Comparison of ENCODE assay signal across 1 cellular context in the genomic region with DNA sequence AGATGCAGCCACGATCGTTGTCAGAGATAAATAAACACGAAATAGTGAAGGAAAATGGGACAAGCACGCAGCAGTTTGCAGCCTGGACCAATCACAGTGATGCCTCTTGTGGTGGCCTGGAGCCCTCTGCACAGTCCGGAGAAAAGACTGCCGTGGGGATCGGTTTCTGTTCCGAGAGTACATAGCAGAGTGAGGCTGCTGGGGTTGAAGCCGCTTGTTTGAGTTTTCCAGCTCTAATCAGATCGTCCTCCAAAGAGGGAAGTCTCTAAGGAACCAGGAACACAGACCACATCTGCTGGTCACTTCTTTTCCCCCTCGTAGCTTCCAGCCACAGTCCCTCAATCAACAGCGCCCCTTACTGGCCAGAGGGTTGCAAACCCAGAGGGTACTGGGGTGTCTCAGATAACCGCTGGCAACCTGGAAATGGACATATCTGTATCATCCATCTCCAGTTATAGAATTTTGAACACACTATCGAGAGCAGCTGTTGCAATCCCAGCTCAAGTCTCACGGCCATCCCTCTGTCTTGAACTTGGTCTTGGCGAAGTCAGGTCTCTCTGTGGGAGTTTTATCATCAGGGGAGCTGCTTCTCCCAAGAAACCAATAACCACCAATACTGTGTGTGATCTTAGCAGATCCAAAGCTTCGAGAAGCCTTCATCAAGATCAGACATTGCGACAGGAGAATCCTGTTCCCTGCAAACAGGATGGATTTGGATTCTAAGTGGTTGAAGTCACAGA.
A peak's percentile ranks its signal among the peaks of the same experiment; 100 is the strongest.
TF ChIP-seq lines count a peak whose summit lies in the region.

No MANE protein-coding gene starts in this region.

TF ChIP-seq in K562, 482 proteins besides CTCF, POLR2A, EP300 and RAD21 (continued from another document and continues in another):
- TF ChIP-seq, protein P1, sequence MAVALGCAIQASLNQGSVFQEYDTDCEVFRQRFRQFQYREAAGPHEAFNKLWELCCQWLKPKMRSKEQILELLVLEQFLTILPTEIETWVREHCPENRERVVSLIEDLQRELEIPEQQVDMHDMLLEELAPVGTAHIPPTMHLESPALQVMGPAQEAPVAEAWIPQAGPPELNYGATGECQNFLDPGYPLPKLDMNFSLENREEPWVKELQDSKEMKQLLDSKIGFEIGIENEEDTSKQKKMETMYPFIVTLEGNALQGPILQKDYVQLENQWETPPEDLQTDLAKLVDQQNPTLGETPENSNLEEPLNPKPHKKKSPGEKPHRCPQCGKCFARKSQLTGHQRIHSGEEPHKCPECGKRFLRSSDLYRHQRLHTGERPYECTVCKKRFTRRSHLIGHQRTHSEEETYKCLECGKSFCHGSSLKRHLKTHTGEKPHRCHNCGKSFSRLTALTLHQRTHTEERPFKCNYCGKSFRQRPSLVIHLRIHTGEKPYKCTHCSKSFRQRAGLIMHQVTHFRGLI (CRISPR knock-in tag; IDR thresholded peaks at IDR 0.05) = no peak
- TF ChIP-seq ATF1 (CRISPR knock-in tag; IDR thresholded peaks at IDR 0.05) (no peak), ATF1 (tag; IDR thresholded peaks at IDR 0.05) (peak; percentile 25; the same call in 1 of the 2 replicates), ZC3H11A (IDR thresholded peaks at IDR 0.05; ENCODE audit: low read depth, low read length) (no peak), GATA2 (CRISPR knock-in tag; IDR thresholded peaks at IDR 0.05) (0 out of 2 replicates have a peak, but pooled peaks have one; percentile 36), MEF2D (tag; conservative IDR thresholded peaks at IDR 0.05; ENCODE audit: low read depth) (no peak), DPF2 (IDR thresholded peaks at IDR 0.05) (no peak), SUPT5H (IDR thresholded peaks at IDR 0.05) (no peak), ZBTB7A (IDR thresholded peaks at IDR 0.05; ENCODE audit: borderline replicate concordance, control insufficient read depth, low read depth, low read length) (peak; percentile 24; the same call in 1 of the 2 replicates), CC2D1A (IDR thresholded peaks at IDR 0.05) (peak; percentile 60), CAMTA2 (CRISPR knock-in tag; conservative IDR thresholded peaks at IDR 0.05) (no peak), TAL1 (IDR thresholded peaks at IDR 0.05) (no peak), STAG1 (CRISPR knock-in tag; IDR thresholded peaks at IDR 0.05; ENCODE audit: borderline replicate concordance) (peak; percentile 68; the same call in 1 of the 2 replicates), SPI1 (IDR thresholded peaks at IDR 0.05; ENCODE audit: borderline replicate concordance, low read depth, low read length) (peak; percentile 41; the same call in 1 of the 2 replicates), SLC30A9 (CRISPR knock-in tag; IDR thresholded peaks at IDR 0.05) (no peak), SP2 (IDR thresholded peaks at IDR 0.05; ENCODE audit: extremely low read depth, low read depth, low read length, poor library complexity, severe bottlenecking) (no peak), ZNF384 (IDR thresholded peaks at IDR 0.05; ENCODE audit: low read depth, low read length) (no peak), ARHGAP35 (IDR thresholded peaks at IDR 0.05; ENCODE audit: partially characterized antibody) (no peak), DNMT1 (IDR thresholded peaks at IDR 0.05) (no peak), HMG20B (CRISPR knock-in tag; IDR thresholded peaks at IDR 0.05) (no peak), CSDE1 (IDR thresholded peaks at IDR 0.05) (no peak), ZNF444 (CRISPR knock-in tag; IDR thresholded peaks at IDR 0.05) (no peak), SREBF1 (IDR thresholded peaks at IDR 0.05; ENCODE audit: borderline replicate concordance, low read depth, low read length) (no peak), ZNF143 (CRISPR knock-in tag; IDR thresholded peaks at IDR 0.05) (no peak), ZNF347 (CRISPR knock-in tag; IDR thresholded peaks at IDR 0.05; ENCODE audit: low read depth) (no peak), ZNF507 (tag; conservative IDR thresholded peaks at IDR 0.05) (no peak), TARDBP (IDR thresholded peaks at IDR 0.05) (no peak), MCM3 (IDR thresholded peaks at IDR 0.05) (no peak), BCOR (IDR thresholded peaks at IDR 0.05) (no peak), SP1 (CRISPR knock-in tag; IDR thresholded peaks at IDR 0.05) (no peak), ZC3H4 (CRISPR knock-in tag; IDR thresholded peaks at IDR 0.05; ENCODE audit: borderline replicate concordance) (no peak), RBM15 (IDR thresholded peaks at IDR 0.05; ENCODE audit: insufficient read depth, low read length) (no peak)
- TF ChIP-seq, protein P2, sequence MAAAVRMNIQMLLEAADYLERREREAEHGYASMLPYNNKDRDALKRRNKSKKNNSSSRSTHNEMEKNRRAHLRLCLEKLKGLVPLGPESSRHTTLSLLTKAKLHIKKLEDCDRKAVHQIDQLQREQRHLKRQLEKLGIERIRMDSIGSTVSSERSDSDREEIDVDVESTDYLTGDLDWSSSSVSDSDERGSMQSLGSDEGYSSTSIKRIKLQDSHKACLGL (CRISPR knock-in tag; IDR thresholded peaks at IDR 0.05; ENCODE audit: borderline replicate concordance, poor library complexity, severe bottlenecking) = no peak
- TF ChIP-seq, protein P3, sequence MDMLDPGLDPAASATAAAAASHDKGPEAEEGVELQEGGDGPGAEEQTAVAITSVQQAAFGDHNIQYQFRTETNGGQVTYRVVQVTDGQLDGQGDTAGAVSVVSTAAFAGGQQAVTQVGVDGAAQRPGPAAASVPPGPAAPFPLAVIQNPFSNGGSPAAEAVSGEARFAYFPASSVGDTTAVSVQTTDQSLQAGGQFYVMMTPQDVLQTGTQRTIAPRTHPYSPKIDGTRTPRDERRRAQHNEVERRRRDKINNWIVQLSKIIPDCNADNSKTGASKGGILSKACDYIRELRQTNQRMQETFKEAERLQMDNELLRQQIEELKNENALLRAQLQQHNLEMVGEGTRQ (CRISPR knock-in tag; IDR thresholded peaks at IDR 0.05) = no peak
- TF ChIP-seq, protein P4, sequence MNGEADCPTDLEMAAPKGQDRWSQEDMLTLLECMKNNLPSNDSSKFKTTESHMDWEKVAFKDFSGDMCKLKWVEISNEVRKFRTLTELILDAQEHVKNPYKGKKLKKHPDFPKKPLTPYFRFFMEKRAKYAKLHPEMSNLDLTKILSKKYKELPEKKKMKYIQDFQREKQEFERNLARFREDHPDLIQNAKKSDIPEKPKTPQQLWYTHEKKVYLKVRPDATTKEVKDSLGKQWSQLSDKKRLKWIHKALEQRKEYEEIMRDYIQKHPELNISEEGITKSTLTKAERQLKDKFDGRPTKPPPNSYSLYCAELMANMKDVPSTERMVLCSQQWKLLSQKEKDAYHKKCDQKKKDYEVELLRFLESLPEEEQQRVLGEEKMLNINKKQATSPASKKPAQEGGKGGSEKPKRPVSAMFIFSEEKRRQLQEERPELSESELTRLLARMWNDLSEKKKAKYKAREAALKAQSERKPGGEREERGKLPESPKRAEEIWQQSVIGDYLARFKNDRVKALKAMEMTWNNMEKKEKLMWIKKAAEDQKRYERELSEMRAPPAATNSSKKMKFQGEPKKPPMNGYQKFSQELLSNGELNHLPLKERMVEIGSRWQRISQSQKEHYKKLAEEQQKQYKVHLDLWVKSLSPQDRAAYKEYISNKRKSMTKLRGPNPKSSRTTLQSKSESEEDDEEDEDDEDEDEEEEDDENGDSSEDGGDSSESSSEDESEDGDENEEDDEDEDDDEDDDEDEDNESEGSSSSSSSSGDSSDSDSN (IDR thresholded peaks at IDR 0.05; ENCODE audit: borderline replicate concordance in 1 of 2, low read depth in 2 of 2, low read length in 2 of 2) = no peak
- TF ChIP-seq, protein P5, sequence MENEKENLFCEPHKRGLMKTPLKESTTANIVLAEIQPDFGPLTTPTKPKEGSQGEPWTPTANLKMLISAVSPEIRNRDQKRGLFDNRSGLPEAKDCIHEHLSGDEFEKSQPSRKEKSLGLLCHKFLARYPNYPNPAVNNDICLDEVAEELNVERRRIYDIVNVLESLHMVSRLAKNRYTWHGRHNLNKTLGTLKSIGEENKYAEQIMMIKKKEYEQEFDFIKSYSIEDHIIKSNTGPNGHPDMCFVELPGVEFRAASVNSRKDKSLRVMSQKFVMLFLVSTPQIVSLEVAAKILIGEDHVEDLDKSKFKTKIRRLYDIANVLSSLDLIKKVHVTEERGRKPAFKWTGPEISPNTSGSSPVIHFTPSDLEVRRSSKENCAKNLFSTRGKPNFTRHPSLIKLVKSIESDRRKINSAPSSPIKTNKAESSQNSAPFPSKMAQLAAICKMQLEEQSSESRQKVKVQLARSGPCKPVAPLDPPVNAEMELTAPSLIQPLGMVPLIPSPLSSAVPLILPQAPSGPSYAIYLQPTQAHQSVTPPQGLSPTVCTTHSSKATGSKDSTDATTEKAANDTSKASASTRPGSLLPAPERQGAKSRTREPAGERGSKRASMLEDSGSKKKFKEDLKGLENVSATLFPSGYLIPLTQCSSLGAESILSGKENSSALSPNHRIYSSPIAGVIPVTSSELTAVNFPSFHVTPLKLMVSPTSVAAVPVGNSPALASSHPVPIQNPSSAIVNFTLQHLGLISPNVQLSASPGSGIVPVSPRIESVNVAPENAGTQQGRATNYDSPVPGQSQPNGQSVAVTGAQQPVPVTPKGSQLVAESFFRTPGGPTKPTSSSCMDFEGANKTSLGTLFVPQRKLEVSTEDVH (IDR thresholded peaks at IDR 0.05; ENCODE audit: low read depth, partially characterized antibody) = no peak
- TF ChIP-seq, protein P6, sequence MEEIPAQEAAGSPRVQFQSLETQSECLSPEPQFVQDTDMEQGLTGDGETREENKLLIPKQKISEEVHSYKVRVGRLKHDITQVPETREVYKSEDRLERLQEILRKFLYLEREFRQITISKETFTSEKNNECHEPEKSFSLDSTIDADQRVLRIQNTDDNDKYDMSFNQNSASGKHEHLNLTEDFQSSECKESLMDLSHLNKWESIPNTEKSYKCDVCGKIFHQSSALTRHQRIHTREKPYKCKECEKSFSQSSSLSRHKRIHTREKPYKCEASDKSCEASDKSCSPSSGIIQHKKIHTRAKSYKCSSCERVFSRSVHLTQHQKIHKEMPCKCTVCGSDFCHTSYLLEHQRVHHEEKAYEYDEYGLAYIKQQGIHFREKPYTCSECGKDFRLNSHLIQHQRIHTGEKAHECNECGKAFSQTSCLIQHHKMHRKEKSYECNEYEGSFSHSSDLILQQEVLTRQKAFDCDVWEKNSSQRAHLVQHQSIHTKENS (CRISPR knock-in tag; IDR thresholded peaks at IDR 0.05) = no peak
- TF ChIP-seq, protein P7, sequence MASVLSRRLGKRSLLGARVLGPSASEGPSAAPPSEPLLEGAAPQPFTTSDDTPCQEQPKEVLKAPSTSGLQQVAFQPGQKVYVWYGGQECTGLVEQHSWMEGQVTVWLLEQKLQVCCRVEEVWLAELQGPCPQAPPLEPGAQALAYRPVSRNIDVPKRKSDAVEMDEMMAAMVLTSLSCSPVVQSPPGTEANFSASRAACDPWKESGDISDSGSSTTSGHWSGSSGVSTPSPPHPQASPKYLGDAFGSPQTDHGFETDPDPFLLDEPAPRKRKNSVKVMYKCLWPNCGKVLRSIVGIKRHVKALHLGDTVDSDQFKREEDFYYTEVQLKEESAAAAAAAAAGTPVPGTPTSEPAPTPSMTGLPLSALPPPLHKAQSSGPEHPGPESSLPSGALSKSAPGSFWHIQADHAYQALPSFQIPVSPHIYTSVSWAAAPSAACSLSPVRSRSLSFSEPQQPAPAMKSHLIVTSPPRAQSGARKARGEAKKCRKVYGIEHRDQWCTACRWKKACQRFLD (CRISPR knock-in tag; IDR thresholded peaks at IDR 0.05) = no peak
- TF ChIP-seq, protein P8, sequence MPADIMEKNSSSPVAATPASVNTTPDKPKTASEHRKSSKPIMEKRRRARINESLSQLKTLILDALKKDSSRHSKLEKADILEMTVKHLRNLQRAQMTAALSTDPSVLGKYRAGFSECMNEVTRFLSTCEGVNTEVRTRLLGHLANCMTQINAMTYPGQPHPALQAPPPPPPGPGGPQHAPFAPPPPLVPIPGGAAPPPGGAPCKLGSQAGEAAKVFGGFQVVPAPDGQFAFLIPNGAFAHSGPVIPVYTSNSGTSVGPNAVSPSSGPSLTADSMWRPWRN (IDR thresholded peaks at IDR 0.05; ENCODE audit: low read depth) = no peak
- TF ChIP-seq, protein P9, sequence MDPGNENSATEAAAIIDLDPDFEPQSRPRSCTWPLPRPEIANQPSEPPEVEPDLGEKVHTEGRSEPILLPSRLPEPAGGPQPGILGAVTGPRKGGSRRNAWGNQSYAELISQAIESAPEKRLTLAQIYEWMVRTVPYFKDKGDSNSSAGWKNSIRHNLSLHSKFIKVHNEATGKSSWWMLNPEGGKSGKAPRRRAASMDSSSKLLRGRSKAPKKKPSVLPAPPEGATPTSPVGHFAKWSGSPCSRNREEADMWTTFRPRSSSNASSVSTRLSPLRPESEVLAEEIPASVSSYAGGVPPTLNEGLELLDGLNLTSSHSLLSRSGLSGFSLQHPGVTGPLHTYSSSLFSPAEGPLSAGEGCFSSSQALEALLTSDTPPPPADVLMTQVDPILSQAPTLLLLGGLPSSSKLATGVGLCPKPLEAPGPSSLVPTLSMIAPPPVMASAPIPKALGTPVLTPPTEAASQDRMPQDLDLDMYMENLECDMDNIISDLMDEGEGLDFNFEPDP (CRISPR knock-in tag; IDR thresholded peaks at IDR 0.05) = no peak
- TF ChIP-seq, protein P10, sequence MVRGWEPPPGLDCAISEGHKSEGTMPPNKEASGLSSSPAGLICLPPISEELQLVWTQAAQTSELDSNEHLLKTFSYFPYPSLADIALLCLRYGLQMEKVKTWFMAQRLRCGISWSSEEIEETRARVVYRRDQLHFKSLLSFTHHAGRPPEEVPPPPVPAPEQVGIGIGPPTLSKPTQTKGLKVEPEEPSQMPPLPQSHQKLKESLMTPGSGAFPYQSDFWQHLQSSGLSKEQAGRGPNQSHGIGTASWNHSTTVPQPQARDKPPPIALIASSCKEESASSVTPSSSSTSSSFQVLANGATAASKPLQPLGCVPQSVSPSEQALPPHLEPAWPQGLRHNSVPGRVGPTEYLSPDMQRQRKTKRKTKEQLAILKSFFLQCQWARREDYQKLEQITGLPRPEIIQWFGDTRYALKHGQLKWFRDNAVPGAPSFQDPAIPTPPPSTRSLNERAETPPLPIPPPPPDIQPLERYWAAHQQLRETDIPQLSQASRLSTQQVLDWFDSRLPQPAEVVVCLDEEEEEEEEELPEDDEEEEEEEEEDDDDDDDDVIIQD (CRISPR knock-in tag; IDR thresholded peaks at IDR 0.05) = no peak
- TF ChIP-seq, protein P11, sequence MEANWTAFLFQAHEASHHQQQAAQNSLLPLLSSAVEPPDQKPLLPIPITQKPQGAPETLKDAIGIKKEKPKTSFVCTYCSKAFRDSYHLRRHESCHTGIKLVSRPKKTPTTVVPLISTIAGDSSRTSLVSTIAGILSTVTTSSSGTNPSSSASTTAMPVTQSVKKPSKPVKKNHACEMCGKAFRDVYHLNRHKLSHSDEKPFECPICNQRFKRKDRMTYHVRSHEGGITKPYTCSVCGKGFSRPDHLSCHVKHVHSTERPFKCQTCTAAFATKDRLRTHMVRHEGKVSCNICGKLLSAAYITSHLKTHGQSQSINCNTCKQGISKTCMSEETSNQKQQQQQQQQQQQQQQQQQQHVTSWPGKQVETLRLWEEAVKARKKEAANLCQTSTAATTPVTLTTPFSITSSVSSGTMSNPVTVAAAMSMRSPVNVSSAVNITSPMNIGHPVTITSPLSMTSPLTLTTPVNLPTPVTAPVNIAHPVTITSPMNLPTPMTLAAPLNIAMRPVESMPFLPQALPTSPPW (CRISPR knock-in tag; IDR thresholded peaks at IDR 0.05) = no peak
